In the genomic region with DNA sequence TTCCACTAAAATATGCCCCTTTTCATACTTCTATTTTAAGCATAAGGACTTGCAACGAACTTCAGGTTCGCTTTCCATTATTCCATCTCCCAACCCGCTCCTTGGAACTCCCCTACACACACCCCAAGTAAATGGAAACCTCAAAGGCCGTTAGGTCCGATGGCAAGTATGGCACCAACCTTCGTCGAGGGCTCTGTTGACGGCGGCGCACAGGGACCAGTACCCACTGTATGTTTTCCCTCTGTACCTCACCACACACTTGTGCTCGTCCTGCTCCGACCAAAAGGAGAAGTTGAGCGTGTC, we compare ENCODE assay signal across 8 cellular contexts. TPM values are rescaled to one million over a fixed set of nuclear protein-coding genes. Genes with fewer than 3 reads are reported as not detected.
DNase-seq lines count a peak whose midpoint lies in the region; ATAC-seq, FAIRE-seq and TF ChIP-seq lines count a peak whose summit lies in the region.

No MANE protein-coding gene starts in this region.

- no peaks in the 10 kb centered on the region for H3K9me3 ChIP-seq in HUES48 (ENCODE audit: control insufficient read depth, insufficient read depth, low read length)

- peak overlapping the region; percentile 61 for H3K4me3 ChIP-seq in HUES48 (ENCODE audit: low read depth, low read length)

- H3K36me3 Mint-ChIP-seq in activated T-cell treated with anti-CD3 and anti-CD28 coated beads, Interleukin-2, amount 50 U/mL, for 72 hours (ENCODE audit: insufficient read depth in 2 of 2) = peaks cover 5 to 16% of the 10 kb centered on the region in 2 donors
- H3K36me3 Mint-ChIP-seq in immature natural killer cell = no peaks in the 10 kb centered on the region

- peaks cover 8% of the 10 kb centered on the region for H3K36me3 ChIP-seq in HUES48 (ENCODE audit: control insufficient read depth, insufficient read depth, low read length)

- H3K27me3 ChIP-seq in HUES48 (ENCODE audit: control insufficient read depth, insufficient read depth, low read length) = no peaks in the 10 kb centered on the region

- no peak for TF ChIP-seq POLR2A in GM18505 (IDR thresholded peaks at IDR 0.05; ENCODE audit: borderline replicate concordance, extremely low read depth, insufficient read depth, insufficient read length)

- peaks cover 27% of the 10 kb centered on the region for H3K4me1 Mint-ChIP-seq in activated T-cell treated with anti-CD3 and anti-CD28 coated beads, Interleukin-2, amount 50 U/mL, for 72 hours (ENCODE audit: low read depth)
- peaks cover 23% of the 10 kb centered on the region in 2 donors for H3K4me1 Mint-ChIP-seq in immature natural killer cell

- FAIRE-seq in RCC 7860 (lab: Jason Lieb, UNC) = no peak

- H3K27ac ChIP-seq in HUES48 (ENCODE audit: low read depth, low read length) (no peak overlapping the region), substantia nigra (ENCODE audit: low read depth, low read length, poor library complexity, severe bottlenecking) (peak overlapping the region; percentile 83)

- peak overlapping the region; percentile 100 for H3K4me3 Mint-ChIP-seq in activated T-cell treated with anti-CD3 and anti-CD28 coated beads, Interleukin-2, amount 50 U/mL, for 72 hours
- peak overlapping the region; percentile 97 to 99 (median 98) for H3K4me3 Mint-ChIP-seq in immature natural killer cell

- peak in 1 of 2 donors; percentile 47 for ATAC-seq in activated T-cell treated with anti-CD3 and anti-CD28 coated beads, Interleukin-2, amount 50 U/mL, for 72 hours (replicated peaks in 1 of 2)
- ATAC-seq in GM18505 (IDR thresholded peaks at IDR 0.05; ENCODE audit: unreplicated experiment) (no peak), GM19452 (IDR thresholded peaks at IDR 0.05; ENCODE audit: unreplicated experiment) (no peak)

- H3K4me1 ChIP-seq in HUES48 (ENCODE audit: control insufficient read depth, insufficient read depth, low read length) = no peaks in the 10 kb centered on the region; the same call in 1 of the 2 replicates

- DNase-seq in ELR (ENCODE audit: low read depth) = peak; percentile 30
- no peak for DNase-seq in activated T-cell treated with anti-CD3 and anti-CD28 coated beads, Interleukin-2, amount 50 U/mL, for 72 hours
- no peak for DNase-seq in immature natural killer cell
- DNase-seq in substantia nigra (lab: John Stamatoyannopoulos, UW) = peak in 3 of 49 donors; percentile 8 to 29 (median 21)
- DNase-seq in RCC 7860 (ENCODE audit: low spot score) = no peak

- no peaks in the 10 kb centered on the region for H3K27me3 Mint-ChIP-seq in activated T-cell treated with anti-CD3 and anti-CD28 coated beads, Interleukin-2, amount 50 U/mL, for 72 hours (ENCODE audit: low read depth)
- peaks cover 0 to 5% (median 3%) of the 10 kb centered on the region in 3 donors for H3K27me3 Mint-ChIP-seq in immature natural killer cell (ENCODE audit: low read depth in 3 of 3)

- peak overlapping the region; percentile 32; the same call in 1 of the 2 replicates for H3K9ac ChIP-seq in HUES48 (ENCODE audit: low read depth, low read length)

- H3K27ac Mint-ChIP-seq in activated T-cell treated with anti-CD3 and anti-CD28 coated beads, Interleukin-2, amount 50 U/mL, for 72 hours = peak overlapping the region; percentile 99
- H3K27ac Mint-ChIP-seq in immature natural killer cell = peak overlapping the region; percentile 82 to 94 (median 92)

- H3K9me3 Mint-ChIP-seq in activated T-cell treated with anti-CD3 and anti-CD28 coated beads, Interleukin-2, amount 50 U/mL, for 72 hours = no peaks in the 10 kb centered on the region
- no peaks in the 10 kb centered on the region for H3K9me3 Mint-ChIP-seq in immature natural killer cell

RNA-seq across cellular contexts. Expression of gene HNRNPK, which starts 24.1 kb away (rescaled TPM):
- total RNA-seq in activated T-cell treated with anti-CD3 and anti-CD28 coated beads, Interleukin-2, amount 50 U/mL, for 72 hours = 100 to 1,000 TPM; 638 to 674 TPM
- 1,000 to 10,000 TPM in 1 of 3 donors, 100 to 1,000 TPM in 2; 752 to 1,158 (median 931) TPM for polyA plus RNA-seq in immature natural killer cell

RNA-seq across cellular contexts. Expression of gene RMI1, which starts 24.7 kb away (rescaled TPM):
- 10 to 100 TPM; 22.4 to 23.5 TPM for total RNA-seq in activated T-cell treated with anti-CD3 and anti-CD28 coated beads, Interleukin-2, amount 50 U/mL, for 72 hours
- polyA plus RNA-seq in immature natural killer cell = 1 to 10 TPM; 4.5 to 7.4 (median 4.9) TPM

RNA-seq across cellular contexts. Expression of gene KIF27, which starts 34.7 kb away (rescaled TPM):
- total RNA-seq in activated T-cell treated with anti-CD3 and anti-CD28 coated beads, Interleukin-2, amount 50 U/mL, for 72 hours = 1 to 10 TPM; 5.4 to 6.4 TPM
- 1 to 10 TPM; 1.5 to 1.8 (median 1.8) TPM for polyA plus RNA-seq in immature natural killer cell
